In the genomic region with DNA sequence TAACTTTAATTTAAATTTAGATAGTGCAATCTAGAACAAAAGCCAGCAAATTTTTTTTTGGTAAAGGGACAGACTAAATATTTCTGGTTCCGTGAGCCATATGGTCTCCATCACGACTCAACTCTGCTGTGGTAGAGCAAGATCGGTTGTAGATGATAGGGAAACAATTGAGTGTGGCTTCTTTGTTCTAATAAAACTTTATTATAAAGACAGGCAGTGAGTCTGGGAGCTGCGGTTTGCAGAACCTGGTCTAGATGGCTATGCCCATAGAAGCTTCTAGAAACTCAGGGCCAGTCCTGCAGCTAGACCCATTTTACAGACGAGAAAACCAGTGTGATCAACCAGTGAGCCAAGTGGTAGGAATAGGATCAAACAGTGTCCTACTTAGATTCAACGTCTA, we compare ENCODE assay signal across 1 cellular context.
TF ChIP-seq lines count a peak whose summit lies in the region.

No MANE protein-coding gene starts in this region.

TF ChIP-seq in K562, 482 proteins besides CTCF, POLR2A, EP300 and RAD21:
- no peak for TF ChIP-seq ARID1B (IDR thresholded peaks at IDR 0.05)
- no peak for TF ChIP-seq ZNF764 (CRISPR knock-in tag; IDR thresholded peaks at IDR 0.05; ENCODE audit: low read depth)
- TF ChIP-seq, protein P1, sequence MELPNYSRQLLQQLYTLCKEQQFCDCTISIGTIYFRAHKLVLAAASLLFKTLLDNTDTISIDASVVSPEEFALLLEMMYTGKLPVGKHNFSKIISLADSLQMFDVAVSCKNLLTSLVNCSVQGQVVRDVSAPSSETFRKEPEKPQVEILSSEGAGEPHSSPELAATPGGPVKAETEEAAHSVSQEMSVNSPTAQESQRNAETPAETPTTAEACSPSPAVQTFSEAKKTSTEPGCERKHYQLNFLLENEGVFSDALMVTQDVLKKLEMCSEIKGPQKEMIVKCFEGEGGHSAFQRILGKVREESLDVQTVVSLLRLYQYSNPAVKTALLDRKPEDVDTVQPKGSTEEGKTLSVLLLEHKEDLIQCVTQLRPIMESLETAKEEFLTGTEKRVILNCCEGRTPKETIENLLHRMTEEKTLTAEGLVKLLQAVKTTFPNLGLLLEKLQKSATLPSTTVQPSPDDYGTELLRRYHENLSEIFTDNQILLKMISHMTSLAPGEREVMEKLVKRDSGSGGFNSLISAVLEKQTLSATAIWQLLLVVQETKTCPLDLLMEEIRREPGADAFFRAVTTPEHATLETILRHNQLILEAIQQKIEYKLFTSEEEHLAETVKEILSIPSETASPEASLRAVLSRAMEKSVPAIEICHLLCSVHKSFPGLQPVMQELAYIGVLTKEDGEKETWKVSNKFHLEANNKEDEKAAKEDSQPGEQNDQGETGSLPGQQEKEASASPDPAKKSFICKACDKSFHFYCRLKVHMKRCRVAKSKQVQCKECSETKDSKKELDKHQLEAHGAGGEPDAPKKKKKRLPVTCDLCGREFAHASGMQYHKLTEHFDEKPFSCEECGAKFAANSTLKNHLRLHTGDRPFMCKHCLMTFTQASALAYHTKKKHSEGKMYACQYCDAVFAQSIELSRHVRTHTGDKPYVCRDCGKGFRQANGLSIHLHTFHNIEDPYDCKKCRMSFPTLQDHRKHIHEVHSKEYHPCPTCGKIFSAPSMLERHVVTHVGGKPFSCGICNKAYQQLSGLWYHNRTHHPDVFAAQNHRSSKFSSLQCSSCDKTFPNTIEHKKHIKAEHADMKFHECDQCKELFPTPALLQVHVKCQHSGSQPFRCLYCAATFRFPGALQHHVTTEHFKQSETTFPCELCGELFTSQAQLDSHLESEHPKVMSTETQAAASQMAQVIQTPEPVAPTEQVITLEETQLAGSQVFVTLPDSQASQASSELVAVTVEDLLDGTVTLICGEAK (IDR thresholded peaks at IDR 0.05) = peak; percentile 91
- TF ChIP-seq, protein P1 (CRISPR knock-in tag; IDR thresholded peaks at IDR 0.05) = peak; percentile 62
- no peak for TF ChIP-seq FOXP1 (CRISPR knock-in tag; IDR thresholded peaks at IDR 0.05)
- no peak for TF ChIP-seq RBM39 (optimal IDR thresholded peaks at IDR 0.05; ENCODE audit: low read depth, low read length)
- TF ChIP-seq ZNF561 (CRISPR knock-in tag; conservative IDR thresholded peaks at IDR 0.05) = no peak
- TF ChIP-seq PYGO2 (tag; IDR thresholded peaks at IDR 0.05) = no peak
